ENCODE assay signal across 8 cellular contexts in the genomic region with DNA sequence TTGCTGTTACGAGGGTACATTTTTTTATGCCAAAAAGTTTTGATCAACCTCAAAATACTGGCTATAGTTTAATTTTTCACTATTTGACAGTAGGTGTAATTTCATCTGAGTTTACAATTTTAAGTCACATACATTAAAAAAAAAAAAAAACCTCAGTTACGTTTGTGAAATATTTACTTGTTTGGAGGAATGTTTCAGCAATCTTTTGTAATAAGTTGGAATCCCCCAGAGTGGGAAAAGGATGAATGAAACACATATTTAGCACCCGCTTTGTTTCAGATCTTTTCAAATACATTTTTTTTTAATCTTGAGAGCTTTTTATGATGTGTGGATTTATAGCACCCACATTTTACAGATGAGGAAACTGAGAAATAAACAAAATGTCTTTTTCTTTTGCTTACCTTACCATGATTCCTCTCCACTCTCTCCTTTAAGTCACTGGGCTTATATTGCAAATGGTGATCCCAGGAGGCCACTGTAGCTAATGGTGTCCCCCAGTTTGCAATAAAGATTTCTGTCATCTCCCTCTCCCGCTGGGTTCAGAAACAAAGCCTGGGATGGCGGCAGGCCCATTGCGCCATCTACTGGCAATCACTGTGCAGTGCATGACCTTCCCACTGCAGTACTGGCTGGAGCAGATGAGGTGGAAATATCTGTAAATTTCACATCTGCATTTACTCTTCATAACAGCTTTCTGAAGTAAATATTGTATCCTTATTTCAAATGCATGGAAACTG. TPM values are rescaled to one million over a fixed set of nuclear protein-coding genes. Genes with fewer than 3 reads are reported as not detected.
DNase-seq lines count a peak whose midpoint lies in the region; ATAC-seq and TF ChIP-seq lines count a peak whose summit lies in the region.

No MANE protein-coding gene starts in this region.

- no peaks in the 10 kb centered on the region for H3K36me3 ChIP-seq in GM23338 (ENCODE audit: insufficient read depth)
- H3K36me3 ChIP-seq in left lung, result no peaks in the 10 kb centered on the region

- peak; percentile 68 for DNase-seq in Caki2 (ENCODE audit: low read depth)
- DNase-seq in GM23338 (ENCODE audit: low spot score), result peak; percentile 74
- peak; percentile 14 for DNase-seq in NCI-H2171 (lab: John Stamatoyannopoulos, UW)
- peak; percentile 74 for DNase-seq in activated CD4-positive, alpha-beta T cell treated with anti-CD3 and anti-CD28 coated beads for 48 hours
- DNase-seq in chondrocyte (ENCODE audit: low spot score), result no peak
- DNase-seq in left lung, result peak; percentile 65 to 91
- DNase-seq in stimulated activated CD4-positive, alpha-beta T cell treated with anti-CD3 and anti-CD28 coated beads, Interleukin-4, amount 100 ng/mL, for 48 hours (ENCODE audit: low read depth in 2 of 2), result peak; percentile 57 to 65

- no peaks in the 10 kb centered on the region for H4K20me1 ChIP-seq in GM23338 (replicated peaks; ENCODE audit: insufficient read depth)

- H3K79me2 ChIP-seq in GM23338 (replicated peaks; ENCODE audit: insufficient read depth), result no peaks in the 10 kb centered on the region

- H3K4me1 ChIP-seq in GM23338 (ENCODE audit: insufficient read depth) (no peaks in the 10 kb centered on the region), left lung (peaks cover 0 to 11% of the 10 kb centered on the region in 2 donors)

- H3K27me3 Mint-ChIP-seq in GM23338 (ENCODE audit: insufficient read depth, low read depth, poor library complexity) (no peaks in the 10 kb centered on the region), chondrocyte (ENCODE audit: low read depth) (peaks cover 37% of the 10 kb centered on the region)

- intact Hi-C loops in left lung (cut with DNase I), result loop anchor here (5.0 to 10.0 kb wide), 2 partner anchors 174 to 176 kb away; no protein-coding TSS in a partner anchor

- H3K4me2 ChIP-seq in GM23338, result no peak overlapping the region

- H3K36me3 Mint-ChIP-seq in GM23338 (ENCODE audit: low read depth) (no peaks in the 10 kb centered on the region), chondrocyte (ENCODE audit: low read depth) (no peaks in the 10 kb centered on the region)

- H3K9me3 ChIP-seq in left lung, result no peaks in the 10 kb centered on the region

- peak; percentile 93 for ATAC-seq in GM23338
- peak; percentile 98 for ATAC-seq in left lung
- no peak for ATAC-seq in GM19035 (IDR thresholded peaks at IDR 0.05; ENCODE audit: unreplicated experiment)

- in situ Hi-C loops in Caki2 (cut with HindIII; ENCODE audit: low pct_unique_long_range_greater_than_20kb, low sequenced_read_pairs), result no loop called here

- H3K9me2 ChIP-seq in GM23338 (ENCODE audit: insufficient read depth), result no peaks in the 10 kb centered on the region

- H3K4me3 ChIP-seq in GM23338 (no peak overlapping the region), left lung (no peak overlapping the region)

- peak overlapping the region; percentile 86 for H2AFZ ChIP-seq in GM23338

- H3K27ac Mint-ChIP-seq in GM23338, result no peak overlapping the region
- H3K27ac Mint-ChIP-seq in chondrocyte (ENCODE audit: unreplicated experiment), result no peak overlapping the region

- H3K9me3 Mint-ChIP-seq in GM23338 (no peaks in the 10 kb centered on the region), chondrocyte (ENCODE audit: low read depth) (no peaks in the 10 kb centered on the region)

- H3K4me3 Mint-ChIP-seq in GM23338 (no peak overlapping the region), chondrocyte (ENCODE audit: unreplicated experiment) (no peak overlapping the region)

- H3K27me3 ChIP-seq in GM23338 (ENCODE audit: insufficient read depth), result no peaks in the 10 kb centered on the region
- H3K27me3 ChIP-seq in left lung, result peaks cover 0 to 15% of the 10 kb centered on the region in 2 donors

- no peak overlapping the region for H3K27ac ChIP-seq in GM23338 (ENCODE audit: low read depth)
- no peak overlapping the region for H3K27ac ChIP-seq in left lung

- H3F3A ChIP-seq in GM23338 (replicated peaks; ENCODE audit: low read depth), result no peaks in the 10 kb centered on the region

- peak; percentile 96 to 100 for TF ChIP-seq CTCF in GM23338 (conservative IDR thresholded peaks at IDR 0.05; ENCODE audit: low read depth in 2 of 2)
- TF ChIP-seq CTCF in chondrocyte (IDR thresholded peaks at IDR 0.05), result peak; percentile 100
- peak; percentile 99 for TF ChIP-seq CTCF in left lung (IDR thresholded peaks at IDR 0.05)

- H3K4me1 Mint-ChIP-seq in GM23338 (peaks cover 4% of the 10 kb centered on the region; the same call in 2 of the 3 replicates), chondrocyte (ENCODE audit: low read depth) (peaks cover 10% of the 10 kb centered on the region)

TF ChIP-seq in GM23338, 12 proteins besides CTCF, POLR2A, EP300 and RAD21 (continues in another document):
- no peak for TF ChIP-seq JUNB (IDR thresholded peaks at IDR 0.05; ENCODE audit: unreplicated experiment)

RNA-seq across cellular contexts. Expression of a gene that starts 27.7 kb away (rescaled TPM):
- total RNA-seq in Caki2 (2014; rRNA removed; shearing (Covaris generic); ENCODE audit: low replicate concordance), result 0.95 TPM in 1 of 2 replicates, not detected in the other
- 0.54 and 1.3 TPM in 2 replicates for total RNA-seq in GM23338 (2014; rRNA removed; shearing (Covaris generic))
- polyA plus RNA-seq in GM23338 (2016; fragmentation: Nextera tagmentation; extraction: Ambion mirVana), result 0.80 and 0.95 TPM in 2 replicates
- total RNA-seq in chondrocyte (4.6 to 8.4 TPM (median 6.2 TPM) in 3 replicates), left lung (1 to 10 TPM; 6.7 to 8.8 TPM)

RNA-seq across cellular contexts. Expression of a gene that starts 45.1 kb away (rescaled TPM):
- not detected in 2 replicates for total RNA-seq in Caki2 (2014; rRNA removed; shearing (Covaris generic); ENCODE audit: low replicate concordance)
- total RNA-seq in GM23338 (2014; rRNA removed; shearing (Covaris generic)), result not detected in 2 replicates
- not detected in 2 replicates for polyA plus RNA-seq in GM23338 (2016; fragmentation: Nextera tagmentation; extraction: Ambion mirVana)
- total RNA-seq in chondrocyte (not detected in 3 replicates), left lung (10 to 100 TPM in 1 of 2 donors, 1 to 10 TPM in 1; 6.4 to 62.0 TPM)

RNA-seq across cellular contexts. Expression of a gene that starts 47.8 kb away (rescaled TPM):
- not detected in 2 replicates for total RNA-seq in Caki2 (2014; rRNA removed; shearing (Covaris generic); ENCODE audit: low replicate concordance)
- total RNA-seq in GM23338 (2014; rRNA removed; shearing (Covaris generic)), result not detected in 2 replicates
- 0.59 and 0.70 TPM in 2 replicates for polyA plus RNA-seq in GM23338 (2016; fragmentation: Nextera tagmentation; extraction: Ambion mirVana)
- total RNA-seq in chondrocyte, result not detected in 3 replicates
- total RNA-seq in left lung, result 10 to 100 TPM in 1 of 2 donors, under 1 TPM in 1; 0.38 to 11.7 TPM

RNA-seq across cellular contexts. Expression of a gene that starts 58.8 kb away (rescaled TPM):
- total RNA-seq in Caki2 (2014; rRNA removed; shearing (Covaris generic); ENCODE audit: low replicate concordance), result not detected in 2 replicates
- total RNA-seq in GM23338 (2014; rRNA removed; shearing (Covaris generic)), result not detected in 2 replicates
- polyA plus RNA-seq in GM23338 (2016; fragmentation: Nextera tagmentation; extraction: Ambion mirVana), result 0.40 TPM in 1 of 2 replicates, not detected in the other
- total RNA-seq in chondrocyte (not detected in 3 replicates), left lung (10 to 100 TPM in 1 of 2 donors, 1 to 10 TPM in 1; 3.2 to 40.9 TPM)
